Comparison of ENCODE assay signal across 4 cellular contexts in genomic region chr12:14682231-14682630, GRCh38. TPM values are rescaled to one million over a fixed set of nuclear protein-coding genes. Genes with fewer than 3 reads are reported as not detected.
"Had no signal": no experiment of that assay in that cellular context is flagged by ENCODE, and none has a peak within 500 bp of the region (broad histone marks: within the 10 kb centered on the region; RNA-seq: fewer than 3 reads in every experiment).

No MANE protein-coding gene starts in this region.

RNA-seq across cellular contexts. Expression of gene GUCY2C, which starts 14.2 kb away (rescaled TPM):
- total RNA-seq: M059J, PC-3, Right ventricle myocardium superior, SJSA1 had no signal
